In the genomic region with DNA sequence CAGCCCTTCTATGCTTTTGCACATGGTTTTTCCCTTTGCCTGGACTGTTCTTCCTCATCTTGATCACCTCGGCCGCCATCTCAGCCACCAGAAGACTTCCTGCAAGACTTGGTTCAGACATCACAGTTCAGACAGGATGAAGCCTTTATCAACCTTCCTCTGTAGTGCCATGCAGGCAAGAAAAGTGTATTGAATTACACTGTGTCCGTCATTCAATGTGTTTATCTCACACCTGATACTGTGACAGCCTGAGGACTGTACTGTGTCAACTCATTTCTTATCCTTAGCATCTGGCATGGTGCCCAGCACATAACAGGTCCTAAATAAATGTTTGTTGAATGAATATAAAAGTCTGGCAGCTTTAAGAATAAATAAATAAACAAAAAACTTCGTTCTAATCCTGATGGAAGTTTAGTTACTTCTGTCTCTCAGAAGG, we compare ENCODE assay signal across 1 cellular context.
TF ChIP-seq lines count a peak whose summit lies in the region.

No MANE protein-coding gene starts in this region.

TF ChIP-seq in K562, 482 proteins besides CTCF, POLR2A, EP300 and RAD21 (continued from another document and continues in another):
- TF ChIP-seq, protein P1, sequence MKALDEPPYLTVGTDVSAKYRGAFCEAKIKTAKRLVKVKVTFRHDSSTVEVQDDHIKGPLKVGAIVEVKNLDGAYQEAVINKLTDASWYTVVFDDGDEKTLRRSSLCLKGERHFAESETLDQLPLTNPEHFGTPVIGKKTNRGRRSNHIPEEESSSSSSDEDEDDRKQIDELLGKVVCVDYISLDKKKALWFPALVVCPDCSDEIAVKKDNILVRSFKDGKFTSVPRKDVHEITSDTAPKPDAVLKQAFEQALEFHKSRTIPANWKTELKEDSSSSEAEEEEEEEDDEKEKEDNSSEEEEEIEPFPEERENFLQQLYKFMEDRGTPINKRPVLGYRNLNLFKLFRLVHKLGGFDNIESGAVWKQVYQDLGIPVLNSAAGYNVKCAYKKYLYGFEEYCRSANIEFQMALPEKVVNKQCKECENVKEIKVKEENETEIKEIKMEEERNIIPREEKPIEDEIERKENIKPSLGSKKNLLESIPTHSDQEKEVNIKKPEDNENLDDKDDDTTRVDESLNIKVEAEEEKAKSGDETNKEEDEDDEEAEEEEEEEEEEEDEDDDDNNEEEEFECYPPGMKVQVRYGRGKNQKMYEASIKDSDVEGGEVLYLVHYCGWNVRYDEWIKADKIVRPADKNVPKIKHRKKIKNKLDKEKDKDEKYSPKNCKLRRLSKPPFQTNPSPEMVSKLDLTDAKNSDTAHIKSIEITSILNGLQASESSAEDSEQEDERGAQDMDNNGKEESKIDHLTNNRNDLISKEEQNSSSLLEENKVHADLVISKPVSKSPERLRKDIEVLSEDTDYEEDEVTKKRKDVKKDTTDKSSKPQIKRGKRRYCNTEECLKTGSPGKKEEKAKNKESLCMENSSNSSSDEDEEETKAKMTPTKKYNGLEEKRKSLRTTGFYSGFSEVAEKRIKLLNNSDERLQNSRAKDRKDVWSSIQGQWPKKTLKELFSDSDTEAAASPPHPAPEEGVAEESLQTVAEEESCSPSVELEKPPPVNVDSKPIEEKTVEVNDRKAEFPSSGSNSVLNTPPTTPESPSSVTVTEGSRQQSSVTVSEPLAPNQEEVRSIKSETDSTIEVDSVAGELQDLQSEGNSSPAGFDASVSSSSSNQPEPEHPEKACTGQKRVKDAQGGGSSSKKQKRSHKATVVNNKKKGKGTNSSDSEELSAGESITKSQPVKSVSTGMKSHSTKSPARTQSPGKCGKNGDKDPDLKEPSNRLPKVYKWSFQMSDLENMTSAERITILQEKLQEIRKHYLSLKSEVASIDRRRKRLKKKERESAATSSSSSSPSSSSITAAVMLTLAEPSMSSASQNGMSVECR (CRISPR knock-in tag; IDR thresholded peaks at IDR 0.05), result no peak
- TF ChIP-seq KDM2B (CRISPR knock-in tag; IDR thresholded peaks at IDR 0.05) (no peak), HDAC6 (IDR thresholded peaks at IDR 0.05; ENCODE audit: low read depth, low read length) (no peak), SMARCC2 (IDR thresholded peaks at IDR 0.05; ENCODE audit: low read depth) (no peak), ATF3 (IDR thresholded peaks at IDR 0.05) (no peak), ATF3 (CRISPR knock-in tag; conservative IDR thresholded peaks at IDR 0.05) (0 out of 2 replicates have a peak, but pooled peaks have one; percentile 35), SP2 (IDR thresholded peaks at IDR 0.05; ENCODE audit: extremely low read depth, low read depth, low read length, poor library complexity, severe bottlenecking) (no peak), NBN (IDR thresholded peaks at IDR 0.05; ENCODE audit: low read depth) (no peak), MYBL2 (IDR thresholded peaks at IDR 0.05; ENCODE audit: low read depth) (no peak), MYBL2 (CRISPR knock-in tag; IDR thresholded peaks at IDR 0.05; ENCODE audit: borderline replicate concordance) (no peak), EZH2 (IDR thresholded peaks at IDR 0.05; ENCODE audit: borderline replicate concordance, low read depth, low read length) (no peak), IRF9 (tag; IDR thresholded peaks at IDR 0.05) (no peak), ZFP91 (CRISPR knock-in tag; IDR thresholded peaks at IDR 0.05) (no peak), ATF1 (CRISPR knock-in tag; IDR thresholded peaks at IDR 0.05) (no peak), ATF1 (tag; IDR thresholded peaks at IDR 0.05) (peak; percentile 53; the same call in 1 of the 2 replicates), IRF2 (CRISPR knock-in tag; IDR thresholded peaks at IDR 0.05) (no peak), ZFPM2 (CRISPR knock-in tag; IDR thresholded peaks at IDR 0.05) (no peak), TRIM24 (IDR thresholded peaks at IDR 0.05) (peak; percentile 84 to 89), HCFC1 (IDR thresholded peaks at IDR 0.05; ENCODE audit: low read depth, low read length) (no peak), ZNF707 (CRISPR knock-in tag; conservative IDR thresholded peaks at IDR 0.05) (no peak), SOX6 (IDR thresholded peaks at IDR 0.05) (peak; percentile 61), ATF7 (IDR thresholded peaks at IDR 0.05) (peak; percentile 51; the same call in 1 of the 2 replicates), PKNOX1 (IDR thresholded peaks at IDR 0.05) (peak; percentile 89), REST (CRISPR knock-in tag; IDR thresholded peaks at IDR 0.05; ENCODE audit: low read depth) (no peak), EGR1 (conservative IDR thresholded peaks at IDR 0.05) (no peak), ZNF23 (CRISPR knock-in tag; IDR thresholded peaks at IDR 0.05) (no peak), MEF2A (IDR thresholded peaks at IDR 0.05; ENCODE audit: control insufficient read depth, low read depth, low read length) (no peak), ELK1 (CRISPR knock-in tag; IDR thresholded peaks at IDR 0.05) (no peak), BCL6 (CRISPR knock-in tag; IDR thresholded peaks at IDR 0.05) (no peak), NCOA1 (IDR thresholded peaks at IDR 0.05; ENCODE audit: low read depth) (peak; percentile 18; the same call in 1 of the 2 replicates), HDAC1 (IDR thresholded peaks at IDR 0.05) (peak in 1 of 2 experiments; percentile 51; a peak in 1 of 4 replicates), SMAD2 (IDR thresholded peaks at IDR 0.05; ENCODE audit: low read depth, low read length) (no peak), RFX7 (CRISPR knock-in tag; IDR thresholded peaks at IDR 0.05) (no peak), TEAD4 (IDR thresholded peaks at IDR 0.05; ENCODE audit: low read length) (peak; percentile 88), TEAD4 (CRISPR knock-in tag; IDR thresholded peaks at IDR 0.05; ENCODE audit: borderline replicate concordance) (no peak), NUFIP1 (IDR thresholded peaks at IDR 0.05; ENCODE audit: partially characterized antibody) (no peak), SMARCA4 (IDR thresholded peaks at IDR 0.05) (peak; percentile 77), KAT2B (IDR thresholded peaks at IDR 0.05; ENCODE audit: low read depth, low read length) (no peak), MAFK (IDR thresholded peaks at IDR 0.05; ENCODE audit: low read length) (no peak), RBM25 (IDR thresholded peaks at IDR 0.05; ENCODE audit: low read depth, low read length, severe bottlenecking) (peak; percentile 68), RBM39 (optimal IDR thresholded peaks at IDR 0.05; ENCODE audit: low read depth, low read length) (no peak)
- TF ChIP-seq, protein P2, sequence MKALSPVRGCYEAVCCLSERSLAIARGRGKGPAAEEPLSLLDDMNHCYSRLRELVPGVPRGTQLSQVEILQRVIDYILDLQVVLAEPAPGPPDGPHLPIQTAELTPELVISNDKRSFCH (CRISPR knock-in tag; IDR thresholded peaks at IDR 0.05), result no peak
- TF ChIP-seq, protein P2 (tag; IDR thresholded peaks at IDR 0.05), result no peak
- TF ChIP-seq, protein P3, sequence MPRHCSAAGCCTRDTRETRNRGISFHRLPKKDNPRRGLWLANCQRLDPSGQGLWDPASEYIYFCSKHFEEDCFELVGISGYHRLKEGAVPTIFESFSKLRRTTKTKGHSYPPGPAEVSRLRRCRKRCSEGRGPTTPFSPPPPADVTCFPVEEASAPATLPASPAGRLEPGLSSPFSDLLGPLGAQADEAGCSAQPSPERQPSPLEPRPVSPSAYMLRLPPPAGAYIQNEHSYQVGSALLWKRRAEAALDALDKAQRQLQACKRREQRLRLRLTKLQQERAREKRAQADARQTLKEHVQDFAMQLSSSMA (CRISPR knock-in tag; IDR thresholded peaks at IDR 0.05), result no peak
- TF ChIP-seq, protein P4, sequence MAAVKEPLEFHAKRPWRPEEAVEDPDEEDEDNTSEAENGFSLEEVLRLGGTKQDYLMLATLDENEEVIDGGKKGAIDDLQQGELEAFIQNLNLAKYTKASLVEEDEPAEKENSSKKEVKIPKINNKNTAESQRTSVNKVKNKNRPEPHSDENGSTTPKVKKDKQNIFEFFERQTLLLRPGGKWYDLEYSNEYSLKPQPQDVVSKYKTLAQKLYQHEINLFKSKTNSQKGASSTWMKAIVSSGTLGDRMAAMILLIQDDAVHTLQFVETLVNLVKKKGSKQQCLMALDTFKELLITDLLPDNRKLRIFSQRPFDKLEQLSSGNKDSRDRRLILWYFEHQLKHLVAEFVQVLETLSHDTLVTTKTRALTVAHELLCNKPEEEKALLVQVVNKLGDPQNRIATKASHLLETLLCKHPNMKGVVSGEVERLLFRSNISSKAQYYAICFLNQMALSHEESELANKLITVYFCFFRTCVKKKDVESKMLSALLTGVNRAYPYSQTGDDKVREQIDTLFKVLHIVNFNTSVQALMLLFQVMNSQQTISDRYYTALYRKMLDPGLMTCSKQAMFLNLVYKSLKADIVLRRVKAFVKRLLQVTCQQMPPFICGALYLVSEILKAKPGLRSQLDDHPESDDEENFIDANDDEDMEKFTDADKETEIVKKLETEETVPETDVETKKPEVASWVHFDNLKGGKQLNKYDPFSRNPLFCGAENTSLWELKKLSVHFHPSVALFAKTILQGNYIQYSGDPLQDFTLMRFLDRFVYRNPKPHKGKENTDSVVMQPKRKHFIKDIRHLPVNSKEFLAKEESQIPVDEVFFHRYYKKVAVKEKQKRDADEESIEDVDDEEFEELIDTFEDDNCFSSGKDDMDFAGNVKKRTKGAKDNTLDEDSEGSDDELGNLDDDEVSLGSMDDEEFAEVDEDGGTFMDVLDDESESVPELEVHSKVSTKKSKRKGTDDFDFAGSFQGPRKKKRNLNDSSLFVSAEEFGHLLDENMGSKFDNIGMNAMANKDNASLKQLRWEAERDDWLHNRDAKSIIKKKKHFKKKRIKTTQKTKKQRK (IDR thresholded peaks at IDR 0.05; ENCODE audit: borderline replicate concordance, low read depth, low read length), result no peak
